In genomic region chr17:29760771-29761682, GRCh38 we compare ENCODE assay signal across 1 cellular context.
TF ChIP-seq lines count a peak whose summit lies in the region.

No MANE protein-coding gene starts in this region.

TF ChIP-seq in HEK293, 187 proteins besides CTCF, POLR2A, EP300 and RAD21 (continued from another document):
- TF ChIP-seq, protein P1, sequence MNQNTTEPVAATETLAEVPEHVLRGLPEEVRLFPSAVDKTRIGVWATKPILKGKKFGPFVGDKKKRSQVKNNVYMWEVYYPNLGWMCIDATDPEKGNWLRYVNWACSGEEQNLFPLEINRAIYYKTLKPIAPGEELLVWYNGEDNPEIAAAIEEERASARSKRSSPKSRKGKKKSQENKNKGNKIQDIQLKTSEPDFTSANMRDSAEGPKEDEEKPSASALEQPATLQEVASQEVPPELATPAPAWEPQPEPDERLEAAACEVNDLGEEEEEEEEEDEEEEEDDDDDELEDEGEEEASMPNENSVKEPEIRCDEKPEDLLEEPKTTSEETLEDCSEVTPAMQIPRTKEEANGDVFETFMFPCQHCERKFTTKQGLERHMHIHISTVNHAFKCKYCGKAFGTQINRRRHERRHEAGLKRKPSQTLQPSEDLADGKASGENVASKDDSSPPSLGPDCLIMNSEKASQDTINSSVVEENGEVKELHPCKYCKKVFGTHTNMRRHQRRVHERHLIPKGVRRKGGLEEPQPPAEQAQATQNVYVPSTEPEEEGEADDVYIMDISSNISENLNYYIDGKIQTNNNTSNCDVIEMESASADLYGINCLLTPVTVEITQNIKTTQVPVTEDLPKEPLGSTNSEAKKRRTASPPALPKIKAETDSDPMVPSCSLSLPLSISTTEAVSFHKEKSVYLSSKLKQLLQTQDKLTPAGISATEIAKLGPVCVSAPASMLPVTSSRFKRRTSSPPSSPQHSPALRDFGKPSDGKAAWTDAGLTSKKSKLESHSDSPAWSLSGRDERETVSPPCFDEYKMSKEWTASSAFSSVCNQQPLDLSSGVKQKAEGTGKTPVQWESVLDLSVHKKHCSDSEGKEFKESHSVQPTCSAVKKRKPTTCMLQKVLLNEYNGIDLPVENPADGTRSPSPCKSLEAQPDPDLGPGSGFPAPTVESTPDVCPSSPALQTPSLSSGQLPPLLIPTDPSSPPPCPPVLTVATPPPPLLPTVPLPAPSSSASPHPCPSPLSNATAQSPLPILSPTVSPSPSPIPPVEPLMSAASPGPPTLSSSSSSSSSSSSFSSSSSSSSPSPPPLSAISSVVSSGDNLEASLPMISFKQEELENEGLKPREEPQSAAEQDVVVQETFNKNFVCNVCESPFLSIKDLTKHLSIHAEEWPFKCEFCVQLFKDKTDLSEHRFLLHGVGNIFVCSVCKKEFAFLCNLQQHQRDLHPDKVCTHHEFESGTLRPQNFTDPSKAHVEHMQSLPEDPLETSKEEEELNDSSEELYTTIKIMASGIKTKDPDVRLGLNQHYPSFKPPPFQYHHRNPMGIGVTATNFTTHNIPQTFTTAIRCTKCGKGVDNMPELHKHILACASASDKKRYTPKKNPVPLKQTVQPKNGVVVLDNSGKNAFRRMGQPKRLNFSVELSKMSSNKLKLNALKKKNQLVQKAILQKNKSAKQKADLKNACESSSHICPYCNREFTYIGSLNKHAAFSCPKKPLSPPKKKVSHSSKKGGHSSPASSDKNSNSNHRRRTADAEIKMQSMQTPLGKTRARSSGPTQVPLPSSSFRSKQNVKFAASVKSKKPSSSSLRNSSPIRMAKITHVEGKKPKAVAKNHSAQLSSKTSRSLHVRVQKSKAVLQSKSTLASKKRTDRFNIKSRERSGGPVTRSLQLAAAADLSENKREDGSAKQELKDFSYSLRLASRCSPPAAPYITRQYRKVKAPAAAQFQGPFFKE (tag by site-specific recombination; IDR thresholded peaks at IDR 0.05; ENCODE audit: borderline replicate concordance) = 0 out of 2 replicates have a peak, but pooled peaks have one; percentile 78
- TF ChIP-seq EGR2 (tag by site-specific recombination; IDR thresholded peaks at IDR 0.05; ENCODE audit: low read depth) (peak; percentile 87), KLF1 (tag by site-specific recombination; IDR thresholded peaks at IDR 0.05) (peak; percentile 45; the same call in 1 of the 2 replicates), ZNF16 (tag by site-specific recombination; IDR thresholded peaks at IDR 0.05; ENCODE audit: low read depth) (no peak), ZNF660 (tag by site-specific recombination; IDR thresholded peaks at IDR 0.05) (peak; percentile 74; the same call in 1 of the 2 replicates), ZNF561 (tag by site-specific recombination; IDR thresholded peaks at IDR 0.05; ENCODE audit: borderline replicate concordance) (peak; percentile 82; the same call in 1 of the 2 replicates), ZNF184 (tag by site-specific recombination; IDR thresholded peaks at IDR 0.05) (0 out of 2 replicates have a peak, but pooled peaks have one; percentile 28), GLIS1 (tag by site-specific recombination; IDR thresholded peaks at IDR 0.05) (peak; percentile 5; the same call in 1 of the 2 replicates)
- TF ChIP-seq, protein P2, sequence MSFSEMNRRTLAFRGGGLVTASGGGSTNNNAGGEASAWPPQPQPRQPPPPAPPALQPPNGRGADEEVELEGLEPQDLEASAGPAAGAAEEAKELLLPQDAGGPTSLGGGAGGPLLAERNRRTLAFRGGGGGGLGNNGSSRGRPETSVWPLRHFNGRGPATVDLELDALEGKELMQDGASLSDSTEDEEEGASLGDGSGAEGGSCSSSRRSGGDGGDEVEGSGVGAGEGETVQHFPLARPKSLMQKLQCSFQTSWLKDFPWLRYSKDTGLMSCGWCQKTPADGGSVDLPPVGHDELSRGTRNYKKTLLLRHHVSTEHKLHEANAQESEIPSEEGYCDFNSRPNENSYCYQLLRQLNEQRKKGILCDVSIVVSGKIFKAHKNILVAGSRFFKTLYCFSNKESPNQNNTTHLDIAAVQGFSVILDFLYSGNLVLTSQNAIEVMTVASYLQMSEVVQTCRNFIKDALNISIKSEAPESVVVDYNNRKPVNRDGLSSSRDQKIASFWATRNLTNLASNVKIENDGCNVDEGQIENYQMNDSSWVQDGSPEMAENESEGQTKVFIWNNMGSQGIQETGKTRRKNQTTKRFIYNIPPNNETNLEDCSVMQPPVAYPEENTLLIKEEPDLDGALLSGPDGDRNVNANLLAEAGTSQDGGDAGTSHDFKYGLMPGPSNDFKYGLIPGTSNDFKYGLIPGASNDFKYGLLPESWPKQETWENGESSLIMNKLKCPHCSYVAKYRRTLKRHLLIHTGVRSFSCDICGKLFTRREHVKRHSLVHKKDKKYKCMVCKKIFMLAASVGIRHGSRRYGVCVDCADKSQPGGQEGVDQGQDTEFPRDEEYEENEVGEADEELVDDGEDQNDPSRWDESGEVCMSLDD (tag by site-specific recombination; IDR thresholded peaks at IDR 0.05) = peak; percentile 27; the same call in 1 of the 2 replicates
